14 cellular contexts compared by ENCODE assay signal in genomic region chrX:42678133-42678532, GRCh38.
DNase-seq lines count a peak whose midpoint lies in the region; ATAC-seq, FAIRE-seq and TF ChIP-seq lines count a peak whose summit lies in the region.
"Had no signal": no experiment of that assay in that cellular context is flagged by ENCODE, and none has a peak within 500 bp of the region (broad histone marks: within the 10 kb centered on the region; RNA-seq: fewer than 3 reads in every experiment).

No MANE protein-coding gene starts in this region.

- FAIRE-seq in D721Med (lab: Jason Lieb, UNC), result no peak
- FAIRE-seq: GM18507 had no signal

- peaks cover 2% of the 10 kb centered on the region for H3K9me3 Mint-ChIP-seq in activated CD4-positive, alpha-beta T cell treated with anti-CD3 and anti-CD28 coated beads, Interleukin-2, amount 10 ng/mL, durations not matched to agents 7 days and 5 days

- no peak overlapping the region for H3K4me3 Mint-ChIP-seq in activated CD4-positive, alpha-beta T cell treated with anti-CD3 and anti-CD28 coated beads, Interleukin-2, amount 10 ng/mL, durations not matched to agents 7 days and 5 days
- H3K4me3 Mint-ChIP-seq: activated naive CD4-positive, alpha-beta T cell treated with anti-CD3 and anti-CD28 coated beads for 36 hours had no signal

- no peak overlapping the region for H3K4me2 ChIP-seq in HCT116 (ENCODE audit: low read length)

- RAD21 ChIA-PET in HCT116 (lab: Charles Lee; ENCODE audit: low non-redundant PET in 1 of 2, low total read pairs in 2 of 2, uncharacterized antibody in 2 of 2, unreplicated experiment in 2 of 2), result no interaction called here

- BruUV-seq in HCT116 (replicated peaks; lab: Mats Ljungman, UMichigan), result no TSS peak

- H3K9me3 ChIP-seq in HCT116 (ENCODE audit: control insufficient read depth in 1 of 2, insufficient read depth in 1 of 2, low read depth in 1 of 2, low read length in 2 of 2) (no peaks in the 10 kb centered on the region), right lobe of liver (no peaks in the 10 kb centered on the region)
- H3K9me3 ChIP-seq: heart left ventricle had no signal

- H3K27me3 Mint-ChIP-seq in activated CD4-positive, alpha-beta T cell treated with anti-CD3 and anti-CD28 coated beads, Interleukin-2, amount 10 ng/mL, durations not matched to agents 7 days and 5 days, result no peaks in the 10 kb centered on the region

- no peak overlapping the region for H3K27ac Mint-ChIP-seq in activated CD4-positive, alpha-beta T cell treated with anti-CD3 and anti-CD28 coated beads, Interleukin-2, amount 10 ng/mL, durations not matched to agents 7 days and 5 days
- H3K27ac Mint-ChIP-seq: activated naive CD4-positive, alpha-beta T cell treated with anti-CD3 and anti-CD28 coated beads for 36 hours had no signal

- no peak overlapping the region for H3K9ac ChIP-seq in HCT116 (ENCODE audit: low read length)

- H3K27me3 ChIP-seq in HCT116 (ENCODE audit: insufficient read depth, low read length) (no peaks in the 10 kb centered on the region), right lobe of liver (no peaks in the 10 kb centered on the region)

- no peaks in the 10 kb centered on the region for H3K9me2 ChIP-seq in HCT116 (ENCODE audit: insufficient read depth)

- H3K79me2 ChIP-seq in HCT116 (ENCODE audit: insufficient read depth, low read length), result no peaks in the 10 kb centered on the region

- no peaks in the 10 kb centered on the region for H3K36me3 Mint-ChIP-seq in activated CD4-positive, alpha-beta T cell treated with anti-CD3 and anti-CD28 coated beads, Interleukin-2, amount 10 ng/mL, durations not matched to agents 7 days and 5 days (ENCODE audit: low read depth)

- H2AFZ ChIP-seq in HCT116 (ENCODE audit: low read depth, low read length, poor library complexity, severe bottlenecking), result no peak overlapping the region

- H3K4me1 Mint-ChIP-seq in activated CD4-positive, alpha-beta T cell treated with anti-CD3 and anti-CD28 coated beads, Interleukin-2, amount 10 ng/mL, durations not matched to agents 7 days and 5 days, result no peaks in the 10 kb centered on the region

- ATAC-seq in HCT116 (peak; percentile 40; the same call in 1 of the 2 replicates), right lobe of liver (peak; percentile 40 to 75 (median 50))
- ATAC-seq: heart left ventricle had no signal

- H4K20me1 ChIP-seq in HCT116 (ENCODE audit: insufficient read depth), result no peaks in the 10 kb centered on the region

- POLR2A ChIA-PET in HCT116 (lab: Charles Lee), result no interaction called here
- POLR2A ChIA-PET in activated CD4-positive, alpha-beta T cell treated with anti-CD3 and anti-CD28 coated beads, Interleukin-2, amount 10 ng/mL, durations not matched to agents 7 days and 5 days (lab: Charles Lee), result no interaction called here

- H3K4me1 ChIP-seq in HCT116 (ENCODE audit: control insufficient read depth in 1 of 2, insufficient read depth in 2 of 2, low read length in 2 of 2) (no peaks in the 10 kb centered on the region), right lobe of liver (no peaks in the 10 kb centered on the region)
- H3K4me1 ChIP-seq: heart left ventricle had no signal

- TF ChIP-seq CTCF in D721Med (IDR thresholded peaks at IDR 0.05; ENCODE audit: insufficient read depth, missing control alignments), result peak; percentile 23
- TF ChIP-seq CTCF in HCT116 (IDR thresholded peaks at IDR 0.05 in 2 of 3, conservative IDR thresholded peaks at IDR 0.05 in 1 of 3; ENCODE audit: borderline replicate concordance in 1 of 3, insufficient read depth in 1 of 3, low read depth in 2 of 3, low read length in 2 of 3), result peak in 2 of 3 experiments; percentile 19 to 20; a peak in 1 of 6 replicates
- TF ChIP-seq CTCF in right lobe of liver (IDR thresholded peaks at IDR 0.05), result peak in 2 of 4 donors; percentile 14 to 43

- intact Hi-C loops in HCT116 (cut with micrococcal nuclease), result loop anchor here (5.0 kb wide), 2 partner anchors 879 to 881 kb away; no protein-coding TSS in a partner anchor
- intact Hi-C loops in right lobe of liver (cut with DNase I), result no loop called here

- H3K36me3 ChIP-seq in HCT116 (ENCODE audit: control insufficient read depth in 1 of 2, insufficient read depth in 2 of 2, low read length in 2 of 2), result no peaks in the 10 kb centered on the region
- no peaks in the 10 kb centered on the region for H3K36me3 ChIP-seq in right lobe of liver
- H3K36me3 ChIP-seq: heart left ventricle had no signal

- H3K4me3 ChIP-seq in HCT116 (replicated peaks in 1 of 2; ENCODE audit: low read depth in 1 of 2, low read length in 2 of 2) (no peak overlapping the region), right lobe of liver (no peak overlapping the region)
- H3K4me3 ChIP-seq: heart left ventricle had no signal

- peak; percentile 41; the same call in 1 of the 2 replicates for TF ChIP-seq RAD21 in HCT116 (IDR thresholded peaks at IDR 0.05; ENCODE audit: low read depth)

- DNase-seq in D721Med (ENCODE audit: insufficient read length, low spot score), result no peak
- no peak for DNase-seq in HCT116 (ENCODE audit: low read depth, low spot score)
- peak; percentile 11 for DNase-seq in amniotic epithelial cell (ENCODE audit: low read depth)
- no peak for DNase-seq in right lobe of liver
- no peak for DNase-seq in NCI-H1436 treated with DMSO at 0.1 percent for 48 hours (lab: John Stamatoyannopoulos, UW)
- no peak for DNase-seq in NOMO-1 treated with DMSO at 0.1 percent for 48 hours (lab: John Stamatoyannopoulos, UW; ENCODE audit: unreplicated experiment)
- no peak for DNase-seq in effector CD8-positive, alpha-beta T cell (lab: John Stamatoyannopoulos, UW)
- DNase-seq in activated CD4-positive, alpha-beta T cell treated with anti-CD3 and anti-CD28 coated beads, Interleukin-2, amount 10 ng/mL, durations not matched to agents 7 days and 5 days, result no peak
- DNase-seq: activated CD4-positive, alpha-beta T cell treated with anti-CD3 and anti-CD28 coated beads, Interleukin-2, amount 50 U/mL, for 4 hours; activated naive CD4-positive, alpha-beta T cell treated with anti-CD3 and anti-CD28 coated beads for 36 hours; NCI-H345; T-helper 1 cell had no signal

- TF ChIP-seq POLR2A in HCT116 (IDR thresholded peaks at IDR 0.05; ENCODE audit: borderline replicate concordance, extremely low read depth, insufficient read depth, insufficient read length) (no peak), right lobe of liver (IDR thresholded peaks at IDR 0.05) (no peak)

- H3K27ac ChIP-seq in HCT116 (ENCODE audit: low read depth, low read length), result no peak overlapping the region
- no peak overlapping the region for H3K27ac ChIP-seq in right lobe of liver
- H3K27ac ChIP-seq: heart left ventricle had no signal

- CTCF ChIA-PET in HCT116 (lab: Charles Lee), result interaction anchor here (2.0 kb wide), 1 partner anchor 879 kb away, joined by 5 read pairs; no protein-coding TSS in a partner anchor
- CTCF ChIA-PET in activated CD4-positive, alpha-beta T cell treated with anti-CD3 and anti-CD28 coated beads, Interleukin-2, amount 10 ng/mL, durations not matched to agents 7 days and 5 days (lab: Charles Lee), result no interaction called here

- WGBS in right lobe of liver (ENCODE audit: insufficient coverage, low coverage, low lambda C conversion rate, missing lambda C conversion rate), result 51% methylated on average over 6 of the region's 6 CpGs

TF ChIP-seq in HCT116, 20 proteins besides CTCF, POLR2A, EP300 and RAD21:
- TF ChIP-seq ZNF274 (IDR thresholded peaks at IDR 0.05; ENCODE audit: low read depth, low read length) (no peak), POLR2AphosphoS5 (IDR thresholded peaks at IDR 0.05; ENCODE audit: low read depth, low read length) (no peak), JUND (IDR thresholded peaks at IDR 0.05) (no peak), ZBTB33 (IDR thresholded peaks at IDR 0.05; ENCODE audit: extremely low read depth, insufficient replicate concordance, low read length) (no peak), ATF3 (IDR thresholded peaks at IDR 0.05) (no peak), YY1 (IDR thresholded peaks at IDR 0.05; ENCODE audit: extremely low read depth, insufficient replicate concordance, low read depth, low read length) (no peak), FOSL1 (IDR thresholded peaks at IDR 0.05; ENCODE audit: low read depth) (no peak), CEBPB (IDR thresholded peaks at IDR 0.05; ENCODE audit: low read depth) (no peak), ZFX (IDR thresholded peaks at IDR 0.05) (no peak)
